In genomic region chr2:46915281-46915810, GRCh38 we compare ENCODE assay signal across 8 cellular contexts. TPM values are rescaled to one million over a fixed set of nuclear protein-coding genes. Genes with fewer than 3 reads are reported as not detected.
DNase-seq lines count a peak whose midpoint lies in the region; ATAC-seq and TF ChIP-seq lines count a peak whose summit lies in the region.

Gene MCFD2 (minus strand): TSS chr2:46915806. CDS start chr2:46909171, 6,635 bp downstream.

- H3F3A ChIP-seq in PC-9 (ENCODE audit: insufficient read depth, low read depth) = peaks cover 50% of the 10 kb centered on the region

- DNase-seq in ELR (ENCODE audit: low read depth) (peak; percentile 52), HFF-Myc (ENCODE audit: extremely low read depth, low read depth) (no peak), PC-9 (no peak), dermis blood vessel endothelial cell (no peak), lung (ENCODE audit: low spot score) (peak; percentile 33), NCI-H1092 (lab: John Stamatoyannopoulos, UW) (no peak)
- DNase-seq in effector CD8-positive, alpha-beta T cell (lab: John Stamatoyannopoulos, UW) = no peak

- H3K27me3 ChIP-seq in PC-9 (ENCODE audit: insufficient read depth, low read depth) (no peaks in the 10 kb centered on the region), lung (ENCODE audit: control insufficient read depth, insufficient read depth) (no peaks in the 10 kb centered on the region)

- H3K4me1 ChIP-seq in PC-9 (replicated peaks; ENCODE audit: insufficient read depth) (peaks cover 63% of the 10 kb centered on the region), lung (ENCODE audit: control insufficient read depth in 2 of 2, insufficient read depth in 2 of 2, low read length in 2 of 2) (peaks cover 7 to 22% of the 10 kb centered on the region in 2 donors)

- H4K20me1 ChIP-seq in PC-9 (ENCODE audit: insufficient read depth) = peaks cover 15% of the 10 kb centered on the region

- peaks cover 91% of the 10 kb centered on the region for H3K79me2 ChIP-seq in PC-9 (ENCODE audit: low read depth)

- CTCF ChIA-PET in PC-9 (lab: Charles Lee) = no interaction called here

- H3K9me3 ChIP-seq in PC-9 (ENCODE audit: insufficient read depth, low read depth) (no peaks in the 10 kb centered on the region), lung (ENCODE audit: control insufficient read depth in 2 of 2, insufficient read depth in 1 of 2, low read length in 1 of 2) (no peaks in the 10 kb centered on the region)

- intact Hi-C loops in PC-9 (cut with micrococcal nuclease; ENCODE audit: unreplicated experiment) = loop anchor here (1.0 to 10.0 kb wide), 3 partner anchors 70 to 469 kb away; no protein-coding TSS in a partner anchor

- H3K9me2 ChIP-seq in PC-9 (ENCODE audit: insufficient read depth) = no peaks in the 10 kb centered on the region

- H2AFZ ChIP-seq in PC-9 = peak within 1 kb of the TSS; percentile 83

- peak within 1 kb of the TSS; percentile 75 for H3K27ac ChIP-seq in PC-9
- H3K27ac ChIP-seq in lung (ENCODE audit: low read depth in 1 of 2, low read length in 1 of 2) = peak within 1 kb of the TSS; percentile 82 to 96
- peak within 1 kb of the TSS; percentile 79 for H3K27ac ChIP-seq in temporal lobe (ENCODE audit: low read depth, low read length)

- H3K36me3 ChIP-seq in PC-9 (ENCODE audit: low read depth) = peaks cover 25% of the 10 kb centered on the region
- peaks cover 0 to 5% of the 10 kb centered on the region in 2 donors for H3K36me3 ChIP-seq in lung (ENCODE audit: control insufficient read depth in 2 of 2, insufficient read depth in 2 of 2, low read length in 2 of 2)

- POLR2A ChIA-PET in PC-9 (lab: Charles Lee; ENCODE audit: unreplicated experiment) = no interaction called here

- 1% methylated on average over 35 to 38 of the region's 38 CpGs for WGBS in lung, 2 donors

- no TSS peak for BruUV-seq in PC-9 (replicated peaks; lab: Mats Ljungman, UMichigan)

- peak within 1 kb of the TSS; percentile 89 for H3K4me2 ChIP-seq in PC-9

- TF ChIP-seq CTCF in HFF-Myc (IDR thresholded peaks at IDR 0.05; ENCODE audit: low read depth, low read length, missing control alignments) (no peak), PC-9 (conservative IDR thresholded peaks at IDR 0.05) (no peak), lung (IDR thresholded peaks at IDR 0.05; ENCODE audit: control extremely low read depth, extremely low read depth) (no peak)

- ATAC-seq in lung (ENCODE audit: insufficient read depth, low FRiP score) = peak; percentile 35

- H3K4me3 ChIP-seq in HFF-Myc (replicated peaks; ENCODE audit: low read depth, low read length) (peak within 1 kb of the TSS; percentile 85), PC-9 (peak within 1 kb of the TSS; percentile 76), lung (peak within 1 kb of the TSS; percentile 95)

RNA-seq across cellular contexts. Expression of gene MCFD2, which starts in this region (rescaled TPM):
- total RNA-seq in PC-9 (2021) (127 and 163 TPM in 2 replicates), dermis blood vessel endothelial cell (157 and 211 TPM in 2 replicates), lung (100 to 1,000 TPM in 1 of 2 donors, 10 to 100 TPM in 1; 80.0 to 101 TPM), temporal lobe (39.1 TPM)
- 10 to 100 TPM; 22.0 to 57.3 TPM for polyA plus RNA-seq in lung

Comparison
In these comparisons a context has a peak if more than half of its experiments do, and no peak if none do; other contexts are left out.
1. DNase-seq: peak in ELR (single experiment) and lung (single experiment); none in HFF-Myc (single experiment), PC-9 (0 of 2), dermis blood vessel endothelial cell (single experiment), effector CD8-positive, alpha-beta T cell (single experiment) and NCI-H1092 (single experiment).
2. Peak in every context shown above with its lines, with median percentiles within 50 percentile points of each other: H3K4me3 ChIP-seq and H3K27ac ChIP-seq.